ENCODE assay signal across 1 cellular context in the genomic region with DNA sequence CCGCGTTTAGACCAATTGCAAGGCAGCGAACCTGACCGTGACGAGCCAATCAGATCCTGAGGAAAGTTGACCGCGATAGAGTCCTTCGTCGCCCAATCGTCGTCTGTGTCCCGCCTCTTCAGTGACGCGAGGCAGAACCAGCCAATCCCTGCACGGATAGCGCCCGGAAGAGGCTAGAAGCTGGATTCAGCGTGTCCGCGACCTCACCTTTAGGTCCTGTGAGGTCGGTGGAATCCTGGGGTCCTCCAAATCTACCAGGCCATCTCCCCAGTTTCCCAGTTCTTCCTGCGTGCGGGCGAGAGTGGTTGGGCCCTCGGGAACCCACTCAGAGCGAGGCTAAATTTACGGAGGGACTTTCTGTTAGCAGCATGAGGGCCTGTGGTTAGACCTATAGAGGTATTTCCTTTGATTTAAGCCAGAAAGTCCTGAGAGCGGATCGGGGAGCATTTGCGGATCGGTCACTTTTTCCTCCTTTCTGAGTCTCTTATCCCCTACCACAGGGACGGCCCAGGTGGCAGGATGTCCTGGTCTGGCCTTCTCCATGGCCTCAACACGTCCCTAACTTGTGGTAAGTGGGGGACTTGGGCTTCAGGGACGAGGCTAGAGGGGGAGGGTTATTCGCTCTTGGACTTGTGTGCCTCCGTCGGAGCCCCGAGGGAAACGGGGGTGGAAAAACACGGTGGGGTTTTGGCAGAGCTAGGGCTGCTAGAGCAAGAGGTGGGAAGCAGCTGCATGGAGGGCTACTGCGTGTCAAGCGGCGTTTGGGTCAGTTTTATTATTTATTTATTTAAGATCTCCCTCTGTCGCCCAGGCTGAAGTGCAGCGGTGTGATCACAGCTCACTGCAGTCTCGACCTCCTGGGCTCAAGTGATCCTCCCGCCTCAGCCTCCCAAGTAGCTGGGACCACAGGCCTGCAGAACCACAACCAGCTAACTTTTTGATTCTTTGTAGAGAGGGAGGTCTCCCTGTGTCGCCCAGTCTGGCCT.
TF ChIP-seq lines count a peak whose summit lies in the region.

TSS of gene MRPS12 (plus strand) at position 169 of the 986 bp plus-strand sequence. CDS start at position 520, 351 bp downstream.

TF ChIP-seq in GM12878, 131 proteins besides CTCF, POLR2A, EP300 and RAD21 (continued from another document and continues in another):
- no peak; the same call in 1 of the 2 replicates for TF ChIP-seq SMC3 (IDR thresholded peaks at IDR 0.05; ENCODE audit: borderline replicate concordance, low read length)
- TF ChIP-seq, protein P1, sequence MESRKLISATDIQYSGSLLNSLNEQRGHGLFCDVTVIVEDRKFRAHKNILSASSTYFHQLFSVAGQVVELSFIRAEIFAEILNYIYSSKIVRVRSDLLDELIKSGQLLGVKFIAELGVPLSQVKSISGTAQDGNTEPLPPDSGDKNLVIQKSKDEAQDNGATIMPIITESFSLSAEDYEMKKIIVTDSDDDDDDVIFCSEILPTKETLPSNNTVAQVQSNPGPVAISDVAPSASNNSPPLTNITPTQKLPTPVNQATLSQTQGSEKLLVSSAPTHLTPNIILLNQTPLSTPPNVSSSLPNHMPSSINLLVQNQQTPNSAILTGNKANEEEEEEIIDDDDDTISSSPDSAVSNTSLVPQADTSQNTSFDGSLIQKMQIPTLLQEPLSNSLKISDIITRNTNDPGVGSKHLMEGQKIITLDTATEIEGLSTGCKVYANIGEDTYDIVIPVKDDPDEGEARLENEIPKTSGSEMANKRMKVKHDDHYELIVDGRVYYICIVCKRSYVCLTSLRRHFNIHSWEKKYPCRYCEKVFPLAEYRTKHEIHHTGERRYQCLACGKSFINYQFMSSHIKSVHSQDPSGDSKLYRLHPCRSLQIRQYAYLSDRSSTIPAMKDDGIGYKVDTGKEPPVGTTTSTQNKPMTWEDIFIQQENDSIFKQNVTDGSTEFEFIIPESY (IDR thresholded peaks at IDR 0.05) = no peak
- no peak for TF ChIP-seq SREBF1 (IDR thresholded peaks at IDR 0.05; ENCODE audit: low read length)
- no peak for TF ChIP-seq EZH2 (IDR thresholded peaks at IDR 0.05; ENCODE audit: borderline replicate concordance, control insufficient read depth, low read depth, low read length)
- TF ChIP-seq GABPA (IDR thresholded peaks at IDR 0.05; ENCODE audit: low read depth) = peak; percentile 79
- TF ChIP-seq BMI1 (IDR thresholded peaks at IDR 0.05; ENCODE audit: borderline replicate concordance) = no peak
- peak; percentile 43; the same call in 2 of the 3 replicates for TF ChIP-seq POU2F2 (IDR thresholded peaks at IDR 0.05; ENCODE audit: borderline replicate concordance, low read depth, low read length)
- TF ChIP-seq, protein P2, sequence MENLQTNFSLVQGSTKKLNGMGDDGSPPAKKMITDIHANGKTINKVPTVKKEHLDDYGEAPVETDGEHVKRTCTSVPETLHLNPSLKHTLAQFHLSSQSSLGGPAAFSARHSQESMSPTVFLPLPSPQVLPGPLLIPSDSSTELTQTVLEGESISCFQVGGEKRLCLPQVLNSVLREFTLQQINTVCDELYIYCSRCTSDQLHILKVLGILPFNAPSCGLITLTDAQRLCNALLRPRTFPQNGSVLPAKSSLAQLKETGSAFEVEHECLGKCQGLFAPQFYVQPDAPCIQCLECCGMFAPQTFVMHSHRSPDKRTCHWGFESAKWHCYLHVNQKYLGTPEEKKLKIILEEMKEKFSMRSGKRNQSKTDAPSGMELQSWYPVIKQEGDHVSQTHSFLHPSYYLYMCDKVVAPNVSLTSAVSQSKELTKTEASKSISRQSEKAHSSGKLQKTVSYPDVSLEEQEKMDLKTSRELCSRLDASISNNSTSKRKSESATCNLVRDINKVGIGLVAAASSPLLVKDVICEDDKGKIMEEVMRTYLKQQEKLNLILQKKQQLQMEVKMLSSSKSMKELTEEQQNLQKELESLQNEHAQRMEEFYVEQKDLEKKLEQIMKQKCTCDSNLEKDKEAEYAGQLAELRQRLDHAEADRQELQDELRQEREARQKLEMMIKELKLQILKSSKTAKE (IDR thresholded peaks at IDR 0.05; ENCODE audit: low read depth, poor library complexity, severe bottlenecking) = no peak
- TF ChIP-seq PML (IDR thresholded peaks at IDR 0.05; ENCODE audit: low read length) = peak; percentile 74; the same call in 1 of the 2 replicates
- TF ChIP-seq, protein P3, sequence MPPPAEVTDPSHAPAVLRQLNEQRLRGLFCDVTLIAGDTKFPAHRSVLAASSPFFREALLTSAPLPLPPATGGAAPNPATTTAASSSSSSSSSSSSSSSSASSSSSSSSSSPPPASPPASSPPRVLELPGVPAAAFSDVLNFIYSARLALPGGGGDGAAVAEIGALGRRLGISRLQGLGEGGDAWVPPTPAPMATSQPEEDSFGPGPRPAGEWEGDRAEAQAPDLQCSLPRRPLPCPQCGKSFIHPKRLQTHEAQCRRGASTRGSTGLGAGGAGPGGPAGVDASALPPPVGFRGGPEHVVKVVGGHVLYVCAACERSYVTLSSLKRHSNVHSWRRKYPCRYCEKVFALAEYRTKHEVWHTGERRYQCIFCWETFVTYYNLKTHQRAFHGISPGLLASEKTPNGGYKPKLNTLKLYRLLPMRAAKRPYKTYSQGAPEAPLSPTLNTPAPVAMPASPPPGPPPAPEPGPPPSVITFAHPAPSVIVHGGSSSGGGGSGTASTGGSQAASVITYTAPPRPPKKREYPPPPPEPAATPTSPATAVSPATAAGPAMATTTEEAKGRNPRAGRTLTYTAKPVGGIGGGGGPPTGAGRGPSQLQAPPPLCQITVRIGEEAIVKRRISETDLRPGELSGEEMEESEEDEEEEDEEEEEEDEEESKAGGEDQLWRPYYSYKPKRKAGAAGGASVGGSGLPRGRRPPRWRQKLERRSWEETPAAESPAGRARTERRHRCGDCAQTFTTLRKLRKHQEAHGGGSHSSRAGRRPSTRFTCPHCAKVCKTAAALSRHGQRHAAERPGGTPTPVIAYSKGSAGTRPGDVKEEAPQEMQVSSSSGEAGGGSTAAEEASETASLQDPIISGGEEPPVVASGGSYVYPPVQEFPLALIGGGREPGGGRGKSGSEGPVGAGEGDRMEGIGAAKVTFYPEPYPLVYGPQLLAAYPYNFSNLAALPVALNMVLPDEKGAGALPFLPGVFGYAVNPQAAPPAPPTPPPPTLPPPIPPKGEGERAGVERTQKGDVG (CRISPR knock-in tag; IDR thresholded peaks at IDR 0.05) = no peak
- TF ChIP-seq JUND (IDR thresholded peaks at IDR 0.05; ENCODE audit: low read depth, low read length) = no peak
- no peak for TF ChIP-seq MTA2 (IDR thresholded peaks at IDR 0.05; ENCODE audit: low read depth)
- TF ChIP-seq TCF3 (IDR thresholded peaks at IDR 0.05; ENCODE audit: borderline replicate concordance, insufficient read depth, low read depth, low read length) = no peak
- peak; percentile 88 for TF ChIP-seq CHD2 (IDR thresholded peaks at IDR 0.05; ENCODE audit: borderline replicate concordance, low read depth, low read length)
- no peak for TF ChIP-seq JUNB (IDR thresholded peaks at IDR 0.05)
- no peak for TF ChIP-seq IKZF1 (conservative IDR thresholded peaks at IDR 0.05)
- TF ChIP-seq FOXM1 (IDR thresholded peaks at IDR 0.05; ENCODE audit: low read depth, low read length) = no peak
- TF ChIP-seq PRDM15 (CRISPR knock-in tag; IDR thresholded peaks at IDR 0.05) = no peak
- peak; percentile 72; the same call in 1 of the 2 replicates for TF ChIP-seq SMAD5 (IDR thresholded peaks at IDR 0.05; ENCODE audit: low read depth)
- no peak for TF ChIP-seq NFXL1 (IDR thresholded peaks at IDR 0.05; ENCODE audit: borderline replicate concordance)
- 0 out of 2 replicates have a peak, but pooled peaks have one; percentile 13 for TF ChIP-seq NBN (IDR thresholded peaks at IDR 0.05)
- TF ChIP-seq SIX5 (IDR thresholded peaks at IDR 0.05; ENCODE audit: low read depth, low read length, severe bottlenecking) = no peak
- peak; percentile 83 for TF ChIP-seq CREM (IDR thresholded peaks at IDR 0.05; ENCODE audit: low read depth)
- peak; percentile 70; the same call in 1 of the 2 replicates for TF ChIP-seq CBFB (IDR thresholded peaks at IDR 0.05; ENCODE audit: low read depth)
- no peak for TF ChIP-seq STAT3 (IDR thresholded peaks at IDR 0.05; ENCODE audit: low read depth, low read length)
- no peak for TF ChIP-seq TCF7 (IDR thresholded peaks at IDR 0.05; ENCODE audit: borderline replicate concordance)
- no peak for TF ChIP-seq HDAC6 (IDR thresholded peaks at IDR 0.05; ENCODE audit: unreplicated experiment)
- peak; percentile 61 for TF ChIP-seq MYC (IDR thresholded peaks at IDR 0.05; ENCODE audit: insufficient read depth, insufficient read length, insufficient replicate concordance, low read length, severe bottlenecking)
- TF ChIP-seq ESRRA (IDR thresholded peaks at IDR 0.05; ENCODE audit: low read length) = no peak
- TF ChIP-seq RFX5 (IDR thresholded peaks at IDR 0.05; ENCODE audit: low read depth, low read length) = peak; percentile 78; the same call in 1 of the 2 replicates
- no peak for TF ChIP-seq ZNF274 (IDR thresholded peaks at IDR 0.05; ENCODE audit: insufficient read depth, insufficient read length)
- no peak for TF ChIP-seq ZNF592 (IDR thresholded peaks at IDR 0.05)
- peak; percentile 92 for TF ChIP-seq MXI1 (IDR thresholded peaks at IDR 0.05; ENCODE audit: low read depth, low read length)
- no peak for TF ChIP-seq HDAC2 (IDR thresholded peaks at IDR 0.05)
- no peak for TF ChIP-seq BCL11A (IDR thresholded peaks at IDR 0.05; ENCODE audit: low read depth, low read length)
- no peak for TF ChIP-seq RCOR1 (conservative IDR thresholded peaks at IDR 0.05; ENCODE audit: low read depth, low read length)
- peak; percentile 94 for TF ChIP-seq CREB1 (IDR thresholded peaks at IDR 0.05; ENCODE audit: low read depth)
- no peak for TF ChIP-seq SRF (IDR thresholded peaks at IDR 0.05; ENCODE audit: low read depth in 2 of 2, low read length in 2 of 2)
- TF ChIP-seq, protein P4, sequence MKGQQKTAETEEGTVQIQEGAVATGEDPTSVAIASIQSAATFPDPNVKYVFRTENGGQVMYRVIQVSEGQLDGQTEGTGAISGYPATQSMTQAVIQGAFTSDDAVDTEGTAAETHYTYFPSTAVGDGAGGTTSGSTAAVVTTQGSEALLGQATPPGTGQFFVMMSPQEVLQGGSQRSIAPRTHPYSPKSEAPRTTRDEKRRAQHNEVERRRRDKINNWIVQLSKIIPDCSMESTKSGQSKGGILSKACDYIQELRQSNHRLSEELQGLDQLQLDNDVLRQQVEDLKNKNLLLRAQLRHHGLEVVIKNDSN (IDR thresholded peaks at IDR 0.05; ENCODE audit: borderline replicate concordance, extremely low read length, insufficient read depth, low read depth, low read length) = no peak
- no peak for TF ChIP-seq NFIC (IDR thresholded peaks at IDR 0.05; ENCODE audit: low read depth, low read length)
